In the genomic region with DNA sequence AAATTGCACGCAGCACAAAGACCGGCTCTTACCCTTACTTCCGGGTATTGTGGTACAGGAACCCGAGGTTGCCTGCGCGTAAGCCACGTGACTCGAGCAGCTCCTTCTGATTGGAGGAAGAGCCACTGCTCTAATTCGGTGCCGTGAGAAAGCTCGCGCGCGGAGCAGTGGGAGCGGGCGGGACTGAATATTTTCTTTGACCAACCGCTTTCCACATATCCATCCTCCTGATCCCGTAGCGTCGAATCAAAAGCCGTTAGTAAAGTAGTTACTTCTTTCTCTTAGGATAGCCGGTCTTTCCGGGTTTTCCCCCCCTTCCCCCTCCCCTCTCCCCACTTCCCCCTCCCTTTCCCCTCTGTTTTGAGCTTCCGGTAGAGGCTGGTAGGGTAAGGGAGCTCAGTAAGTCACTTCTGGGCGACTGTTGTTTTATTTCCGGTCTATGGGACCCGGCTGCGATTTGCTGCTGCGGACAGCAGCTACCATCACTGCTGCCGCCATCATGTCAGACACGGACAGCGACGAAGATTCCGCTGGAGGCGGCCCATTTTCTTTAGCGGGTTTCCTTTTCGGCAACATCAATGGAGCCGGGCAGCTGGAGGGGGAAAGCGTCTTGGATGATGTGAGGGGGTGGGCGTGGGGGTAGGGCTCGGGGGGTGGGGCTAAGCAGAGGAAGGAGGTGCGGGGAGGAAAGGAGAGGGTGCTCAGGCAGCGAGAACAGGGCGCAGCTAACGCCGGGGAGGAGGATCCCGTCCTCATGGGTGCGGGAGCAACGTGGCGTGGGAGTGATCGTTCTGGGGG, we compare ENCODE assay signal across 2 cellular contexts.
TF ChIP-seq lines count a peak whose summit lies in the region.

A gene with protein sequence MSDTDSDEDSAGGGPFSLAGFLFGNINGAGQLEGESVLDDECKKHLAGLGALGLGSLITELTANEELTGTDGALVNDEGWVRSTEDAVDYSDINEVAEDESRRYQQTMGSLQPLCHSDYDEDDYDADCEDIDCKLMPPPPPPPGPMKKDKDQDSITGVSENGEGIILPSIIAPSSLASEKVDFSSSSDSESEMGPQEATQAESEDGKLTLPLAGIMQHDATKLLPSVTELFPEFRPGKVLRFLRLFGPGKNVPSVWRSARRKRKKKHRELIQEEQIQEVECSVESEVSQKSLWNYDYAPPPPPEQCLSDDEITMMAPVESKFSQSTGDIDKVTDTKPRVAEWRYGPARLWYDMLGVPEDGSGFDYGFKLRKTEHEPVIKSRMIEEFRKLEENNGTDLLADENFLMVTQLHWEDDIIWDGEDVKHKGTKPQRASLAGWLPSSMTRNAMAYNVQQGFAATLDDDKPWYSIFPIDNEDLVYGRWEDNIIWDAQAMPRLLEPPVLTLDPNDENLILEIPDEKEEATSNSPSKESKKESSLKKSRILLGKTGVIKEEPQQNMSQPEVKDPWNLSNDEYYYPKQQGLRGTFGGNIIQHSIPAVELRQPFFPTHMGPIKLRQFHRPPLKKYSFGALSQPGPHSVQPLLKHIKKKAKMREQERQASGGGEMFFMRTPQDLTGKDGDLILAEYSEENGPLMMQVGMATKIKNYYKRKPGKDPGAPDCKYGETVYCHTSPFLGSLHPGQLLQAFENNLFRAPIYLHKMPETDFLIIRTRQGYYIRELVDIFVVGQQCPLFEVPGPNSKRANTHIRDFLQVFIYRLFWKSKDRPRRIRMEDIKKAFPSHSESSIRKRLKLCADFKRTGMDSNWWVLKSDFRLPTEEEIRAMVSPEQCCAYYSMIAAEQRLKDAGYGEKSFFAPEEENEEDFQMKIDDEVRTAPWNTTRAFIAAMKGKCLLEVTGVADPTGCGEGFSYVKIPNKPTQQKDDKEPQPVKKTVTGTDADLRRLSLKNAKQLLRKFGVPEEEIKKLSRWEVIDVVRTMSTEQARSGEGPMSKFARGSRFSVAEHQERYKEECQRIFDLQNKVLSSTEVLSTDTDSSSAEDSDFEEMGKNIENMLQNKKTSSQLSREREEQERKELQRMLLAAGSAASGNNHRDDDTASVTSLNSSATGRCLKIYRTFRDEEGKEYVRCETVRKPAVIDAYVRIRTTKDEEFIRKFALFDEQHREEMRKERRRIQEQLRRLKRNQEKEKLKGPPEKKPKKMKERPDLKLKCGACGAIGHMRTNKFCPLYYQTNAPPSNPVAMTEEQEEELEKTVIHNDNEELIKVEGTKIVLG (N-terminal part only) (plus strand): TSS at position 482 of the 798 bp plus-strand sequence. CDS start 18 bp downstream, at position 500.

TF ChIP-seq in HCT116, 20 proteins besides CTCF, POLR2A, EP300 and RAD21 (continued from another document):
- TF ChIP-seq ELF1 (IDR thresholded peaks at IDR 0.05; ENCODE audit: borderline replicate concordance, low read depth) (peak; percentile 84), EZH2 (IDR thresholded peaks at IDR 0.05) (no peak), YY1 (IDR thresholded peaks at IDR 0.05; ENCODE audit: extremely low read depth, insufficient replicate concordance, low read depth, low read length) (peak; percentile 72), SRF (IDR thresholded peaks at IDR 0.05; ENCODE audit: low read depth) (no peak), SP1 (IDR thresholded peaks at IDR 0.05; ENCODE audit: low read depth) (peak; percentile 53; the same call in 1 of the 2 replicates), TCF7L2 (IDR thresholded peaks at IDR 0.05; ENCODE audit: borderline replicate concordance, extremely low read depth, insufficient read depth, insufficient read length) (peak; percentile 58)
- TF ChIP-seq, protein P1, sequence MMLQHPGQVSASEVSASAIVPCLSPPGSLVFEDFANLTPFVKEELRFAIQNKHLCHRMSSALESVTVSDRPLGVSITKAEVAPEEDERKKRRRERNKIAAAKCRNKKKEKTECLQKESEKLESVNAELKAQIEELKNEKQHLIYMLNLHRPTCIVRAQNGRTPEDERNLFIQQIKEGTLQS (IDR thresholded peaks at IDR 0.05): no peak
- TF ChIP-seq, protein P2, sequence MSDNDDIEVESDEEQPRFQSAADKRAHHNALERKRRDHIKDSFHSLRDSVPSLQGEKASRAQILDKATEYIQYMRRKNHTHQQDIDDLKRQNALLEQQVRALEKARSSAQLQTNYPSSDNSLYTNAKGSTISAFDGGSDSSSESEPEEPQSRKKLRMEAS (IDR thresholded peaks at IDR 0.05): peak; percentile 56; the same call in 1 of the 2 replicates
TF ChIP-seq in HCT116: peak in this region for 5.

TF ChIP-seq in neural cell, 6 proteins besides CTCF, POLR2A, EP300 and RAD21:
- peak; percentile 93 for TF ChIP-seq POLR2AphosphoS5 (IDR thresholded peaks at IDR 0.05)
- TF ChIP-seq, protein P3, sequence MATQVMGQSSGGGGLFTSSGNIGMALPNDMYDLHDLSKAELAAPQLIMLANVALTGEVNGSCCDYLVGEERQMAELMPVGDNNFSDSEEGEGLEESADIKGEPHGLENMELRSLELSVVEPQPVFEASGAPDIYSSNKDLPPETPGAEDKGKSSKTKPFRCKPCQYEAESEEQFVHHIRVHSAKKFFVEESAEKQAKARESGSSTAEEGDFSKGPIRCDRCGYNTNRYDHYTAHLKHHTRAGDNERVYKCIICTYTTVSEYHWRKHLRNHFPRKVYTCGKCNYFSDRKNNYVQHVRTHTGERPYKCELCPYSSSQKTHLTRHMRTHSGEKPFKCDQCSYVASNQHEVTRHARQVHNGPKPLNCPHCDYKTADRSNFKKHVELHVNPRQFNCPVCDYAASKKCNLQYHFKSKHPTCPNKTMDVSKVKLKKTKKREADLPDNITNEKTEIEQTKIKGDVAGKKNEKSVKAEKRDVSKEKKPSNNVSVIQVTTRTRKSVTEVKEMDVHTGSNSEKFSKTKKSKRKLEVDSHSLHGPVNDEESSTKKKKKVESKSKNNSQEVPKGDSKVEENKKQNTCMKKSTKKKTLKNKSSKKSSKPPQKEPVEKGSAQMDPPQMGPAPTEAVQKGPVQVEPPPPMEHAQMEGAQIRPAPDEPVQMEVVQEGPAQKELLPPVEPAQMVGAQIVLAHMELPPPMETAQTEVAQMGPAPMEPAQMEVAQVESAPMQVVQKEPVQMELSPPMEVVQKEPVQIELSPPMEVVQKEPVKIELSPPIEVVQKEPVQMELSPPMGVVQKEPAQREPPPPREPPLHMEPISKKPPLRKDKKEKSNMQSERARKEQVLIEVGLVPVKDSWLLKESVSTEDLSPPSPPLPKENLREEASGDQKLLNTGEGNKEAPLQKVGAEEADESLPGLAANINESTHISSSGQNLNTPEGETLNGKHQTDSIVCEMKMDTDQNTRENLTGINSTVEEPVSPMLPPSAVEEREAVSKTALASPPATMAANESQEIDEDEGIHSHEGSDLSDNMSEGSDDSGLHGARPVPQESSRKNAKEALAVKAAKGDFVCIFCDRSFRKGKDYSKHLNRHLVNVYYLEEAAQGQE (IDR thresholded peaks at IDR 0.05; ENCODE audit: borderline replicate concordance): no peak
- no peak for TF ChIP-seq TAF1 (IDR thresholded peaks at IDR 0.05; ENCODE audit: low read depth)
- no peak for TF ChIP-seq SMC3 (conservative IDR thresholded peaks at IDR 0.05; ENCODE audit: poor library complexity)
- TF ChIP-seq MXI1 (conservative IDR thresholded peaks at IDR 0.05; ENCODE audit: poor library complexity, severe bottlenecking): peak; percentile 85
- TF ChIP-seq EZH2 (IDR thresholded peaks at IDR 0.05; ENCODE audit: borderline replicate concordance, insufficient read depth, low read length, poor library complexity, severe bottlenecking): no peak
